ENCODE assay signal across 8 cellular contexts in genomic region chr20:50575869-50576720, GRCh38.
A peak's percentile ranks its signal among the peaks of the same experiment; 100 is the strongest.
DNase-seq lines count a peak whose midpoint lies in the region; ATAC-seq and TF ChIP-seq lines count a peak whose summit lies in the region.

No MANE protein-coding gene starts in this region.

- H3K4me1 ChIP-seq in BE2C (peaks cover 22% of the 10 kb centered on the region), HAP-1 (no peaks in the 10 kb centered on the region), PC-3 (ENCODE audit: insufficient read depth, low read length) (no peaks in the 10 kb centered on the region)

- H3K9me2 ChIP-seq in PC-3 (replicated peaks; ENCODE audit: low read length) (no peaks in the 10 kb centered on the region), neural cell (ENCODE audit: insufficient read depth, low read length) (no peaks in the 10 kb centered on the region)

- ATAC-seq in PC-3, result peak; percentile 93
- ATAC-seq in GM19467 (IDR thresholded peaks at IDR 0.05; ENCODE audit: unreplicated experiment), result no peak

- in situ Hi-C loops in HAP-1 (cut with MboI; ENCODE audit: low sequenced_read_pairs), result loop anchor here (5.0 kb wide), 2 partner anchors 114 to 389 kb away; no protein-coding TSS in a partner anchor

- H2AFZ ChIP-seq in PC-3 (ENCODE audit: low read length) (no peak overlapping the region), neural cell (ENCODE audit: low read depth, low read length) (no peak overlapping the region)

- intact Hi-C loops in PC-3 (cut with micrococcal nuclease), result loop anchor here (1.0 to 5.0 kb wide), 4 partner anchors 65 to 390 kb away; partner anchors contain the start of gene PTPN1

- peak; percentile 78 for DNase-seq in BE2C
- DNase-seq in HAP-1 (ENCODE audit: low spot score in 2 of 2), result peak; percentile 26 to 74
- DNase-seq in PC-3, result peak; percentile 68
- DNase-seq in activated T-cell treated with anti-CD3 and anti-CD28 coated beads, Interleukin-2, amount 50 U/mL, for 48 hours, result peak; percentile 69 to 77
- DNase-seq in fibroblast of gingiva (ENCODE audit: low read depth), result peak; percentile 59
- DNase-seq in superior temporal gyrus (ENCODE audit: extremely low spot score), result peak; percentile 71

- H3K4me3 ChIP-seq in BE2C (ENCODE audit: low read depth, low read length) (no peak overlapping the region), HAP-1 (no peak overlapping the region), PC-3 (ENCODE audit: low read length) (no peak overlapping the region), neural cell (ENCODE audit: low read length) (no peak overlapping the region)

- H3K27ac ChIP-seq in PC-3 (ENCODE audit: low read length) (no peak overlapping the region), neural cell (ENCODE audit: low read length) (no peak overlapping the region)

- BruUV-seq in PC-3 (replicated peaks; lab: Mats Ljungman, UMichigan), result no TSS peak

- H3K27me3 ChIP-seq in BE2C (no peaks in the 10 kb centered on the region), HAP-1 (ENCODE audit: low read depth) (no peaks in the 10 kb centered on the region), PC-3 (ENCODE audit: low read length) (no peaks in the 10 kb centered on the region), neural cell (ENCODE audit: insufficient read depth, low read depth, low read length) (no peaks in the 10 kb centered on the region)

- no peak for TF ChIP-seq EP300 in neural cell (conservative IDR thresholded peaks at IDR 0.05; ENCODE audit: poor library complexity, severe bottlenecking)

- POLR2A ChIA-PET in PC-3 (lab: Charles Lee; ENCODE audit: unreplicated experiment), result no interaction called here

- H3K79me2 ChIP-seq in PC-3 (ENCODE audit: low read length) (no peaks in the 10 kb centered on the region), neural cell (replicated peaks; ENCODE audit: insufficient read depth, low read length) (no peaks in the 10 kb centered on the region)

- TF ChIP-seq RAD21 in neural cell (conservative IDR thresholded peaks at IDR 0.05), result peak; percentile 50

- no peak overlapping the region for H3K4me2 ChIP-seq in PC-3 (ENCODE audit: low read length)
- no peak overlapping the region for H3K4me2 ChIP-seq in neural cell (ENCODE audit: low read length)

- CTCF ChIA-PET in PC-3 (lab: Charles Lee), result interaction anchor here (0.6 to 0.8 kb wide), 4 partner anchors 11 to 576 kb away, joined by 3 to 7 read pairs (median 4); no protein-coding TSS in a partner anchor

- H3K9ac ChIP-seq in PC-3 (ENCODE audit: low read length), result no peak overlapping the region
- H3K9ac ChIP-seq in neural cell (ENCODE audit: low read length), result no peak overlapping the region

- H4K20me1 ChIP-seq in PC-3 (ENCODE audit: low read length) (no peaks in the 10 kb centered on the region), neural cell (ENCODE audit: insufficient read depth) (no peaks in the 10 kb centered on the region)

- H3K9me3 ChIP-seq in BE2C (no peaks in the 10 kb centered on the region), HAP-1 (no peaks in the 10 kb centered on the region), PC-3 (ENCODE audit: low read length) (no peaks in the 10 kb centered on the region), neural cell (ENCODE audit: low read length) (no peaks in the 10 kb centered on the region)

- H3F3A ChIP-seq in PC-3 (ENCODE audit: low read length, unreplicated experiment) (no peaks in the 10 kb centered on the region), neural cell (ENCODE audit: insufficient read depth, low read length, poor library complexity, severe bottlenecking) (no peaks in the 10 kb centered on the region)

- peaks cover 47% of the 10 kb centered on the region for H3K36me3 ChIP-seq in BE2C
- peaks cover 53% of the 10 kb centered on the region for H3K36me3 ChIP-seq in HAP-1 (replicated peaks)
- peaks cover 54% of the 10 kb centered on the region for H3K36me3 ChIP-seq in PC-3 (ENCODE audit: low read depth, low read length)
- peaks cover 11% of the 10 kb centered on the region for H3K36me3 ChIP-seq in neural cell (ENCODE audit: insufficient read depth, low read length)

- peak; percentile 81 for TF ChIP-seq CTCF in BE2C (IDR thresholded peaks at IDR 0.05; ENCODE audit: low read depth, low read length)
- peak; percentile 93 for TF ChIP-seq CTCF in PC-3 (conservative IDR thresholded peaks at IDR 0.05; ENCODE audit: low read depth, low read length)
- peak; percentile 55 for TF ChIP-seq CTCF in neural cell (IDR thresholded peaks at IDR 0.05; ENCODE audit: poor library complexity, severe bottlenecking)

TF ChIP-seq in neural cell, 6 proteins besides CTCF, POLR2A, EP300 and RAD21:
- TF ChIP-seq SMC3 (conservative IDR thresholded peaks at IDR 0.05; ENCODE audit: poor library complexity) (peak; percentile 62), POLR2AphosphoS5 (IDR thresholded peaks at IDR 0.05) (no peak)
